8 cellular contexts compared by ENCODE assay signal in genomic region chr11:72112541-72113136, GRCh38.
DNase-seq lines count a peak whose midpoint lies in the region; ATAC-seq and FAIRE-seq lines count a peak whose summit lies in the region.

ANAPC15 (minus strand) TSS chr11:72112695; CDS start chr11:72111276, 1,419 bp downstream.

- no peaks in the 10 kb centered on the region for H3K9me3 Mint-ChIP-seq in central memory CD8-positive, alpha-beta T cell

- H3K27me3 Mint-ChIP-seq in central memory CD8-positive, alpha-beta T cell, result no peaks in the 10 kb centered on the region

- peaks cover 19% of the 10 kb centered on the region for H3K4me1 Mint-ChIP-seq in central memory CD8-positive, alpha-beta T cell

- peak; percentile 95 for DNase-seq in AG08395 (ENCODE audit: low spot score)
- peak; percentile 98 for DNase-seq in NCI-H345 treated with DMSO at 0.1 percent for 48 hours (lab: John Stamatoyannopoulos, UW; ENCODE audit: unreplicated experiment)
- peak; percentile 99 for DNase-seq in activated CD4-positive, CD25-positive, alpha-beta regulatory T cell treated with anti-CD3 and anti-CD28 coated beads, Interleukin-2, amount 50 U/mL, for 16 hours (ENCODE audit: low read depth, low spot score)
- DNase-seq in central memory CD8-positive, alpha-beta T cell (ENCODE audit: low spot score in 2 of 2), result peak; percentile 93 to 99
- DNase-seq in stimulated activated CD4-positive, alpha-beta T cell treated with anti-CD3 and anti-CD28 coated beads, Interleukin-12 subunit alpha, Interleukin-12 subunit beta, amount 100 ng/mL, for 4 hours, result peak; percentile 96

- ATAC-seq in GM19023 (IDR thresholded peaks at IDR 0.05; ENCODE audit: unreplicated experiment) (peak; percentile 82), HG03280 (IDR thresholded peaks at IDR 0.05; ENCODE audit: unreplicated experiment) (peak; percentile 72)
- ATAC-seq in central memory CD8-positive, alpha-beta T cell (replicated peaks; ENCODE audit: extremely low read depth, poor library complexity, severe bottlenecking), result peak; percentile 90

- FAIRE-seq in islet of Langerhans (lab: Jason Lieb, UNC), result peak; percentile 89

- peak within 1 kb of the TSS; percentile 96 for H3K27ac Mint-ChIP-seq in central memory CD8-positive, alpha-beta T cell (ENCODE audit: low read depth)

- peaks cover 15% of the 10 kb centered on the region for H3K36me3 Mint-ChIP-seq in central memory CD8-positive, alpha-beta T cell (ENCODE audit: insufficient read depth)

- H3K4me3 Mint-ChIP-seq in central memory CD8-positive, alpha-beta T cell, result peak within 1 kb of the TSS; percentile 88

Comparison
In these comparisons a context has a peak if more than half of its experiments do, and no peak if none do; other contexts are left out.
1. Peak in every context shown above with its lines: DNase-seq and ATAC-seq.